In the genomic region with DNA sequence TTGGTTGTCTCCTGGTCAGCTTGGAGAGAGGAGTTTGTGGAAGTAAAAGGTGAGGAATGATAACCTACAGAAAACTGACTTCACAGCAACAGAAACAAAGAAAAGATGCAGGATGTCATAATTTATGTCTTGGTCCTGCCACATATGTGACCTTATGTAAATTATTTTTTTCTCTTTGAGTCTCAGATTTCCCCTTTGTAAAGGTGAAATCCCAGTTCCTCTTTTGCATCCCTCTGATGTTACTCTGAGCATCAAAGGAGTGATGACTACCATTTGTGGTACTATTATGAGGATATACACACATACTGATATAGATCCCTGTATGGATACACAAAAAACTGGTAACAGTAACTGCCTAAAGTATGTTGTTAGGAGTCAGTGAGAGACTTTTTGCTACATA, we compare ENCODE assay signal across 10 cellular contexts. TPM values are rescaled to one million over a fixed set of nuclear protein-coding genes. Genes with fewer than 3 reads are reported as not detected.
DNase-seq lines count a peak whose midpoint lies in the region; ATAC-seq and TF ChIP-seq lines count a peak whose summit lies in the region.
"Had no signal": no experiment of that assay in that cellular context is flagged by ENCODE, and none has a peak within 500 bp of the region (broad histone marks: within the 10 kb centered on the region; RNA-seq: fewer than 3 reads in every experiment).

No MANE protein-coding gene starts in this region.

- no peak overlapping the region for H3K27ac Mint-ChIP-seq in neural crest cell (ENCODE audit: unreplicated experiment)
- H3K27ac Mint-ChIP-seq: T-helper 2 cell treated with Interferon-gamma antibody and Interleukin-4, amounts not matched to agents 5 μg/mL and 100 μg/mL, for 36 hours had no signal

- H3K4me3 Mint-ChIP-seq in neural crest cell: peak overlapping the region; percentile 47

- H3K9me3 Mint-ChIP-seq in neural crest cell: peaks cover 3% of the 10 kb centered on the region
- H3K9me3 Mint-ChIP-seq: T-helper 2 cell treated with Interferon-gamma antibody and Interleukin-4, amounts not matched to agents 5 μg/mL and 100 μg/mL, for 36 hours had no signal

- ATAC-seq in activated CD4-positive, CD25-positive, alpha-beta regulatory T cell treated with anti-CD3 and anti-CD28 coated beads, Interleukin-2, amount 50 U/mL, for 24 hours: peak; percentile 35 to 53
- ATAC-seq in GM21526 (IDR thresholded peaks at IDR 0.05; ENCODE audit: low FRiP score, unreplicated experiment): peak; percentile 73
- ATAC-seq in HG03139 (IDR thresholded peaks at IDR 0.05; ENCODE audit: unreplicated experiment): peak; percentile 59

- no peak for DNase-seq in activated CD4-positive, CD25-positive, alpha-beta regulatory T cell treated with anti-CD3 and anti-CD28 coated beads, Interleukin-2, amount 50 U/mL, for 72 hours
- DNase-seq in neural crest cell (ENCODE audit: low read depth, low spot score) (no peak), cerebellar nuclear complex (lab: John Stamatoyannopoulos, UW) (no peak), NCI-H1417 (lab: John Stamatoyannopoulos, UW) (no peak), medulla oblongata (ENCODE audit: extremely low spot score) (no peak)
- DNase-seq: NCI-H526 had no signal

- H3K4me1 Mint-ChIP-seq in neural crest cell: peaks cover 24% of the 10 kb centered on the region

- H3K36me3 Mint-ChIP-seq in neural crest cell (ENCODE audit: low read depth): peaks cover 2% of the 10 kb centered on the region

- H3K27me3 Mint-ChIP-seq in neural crest cell (ENCODE audit: low read depth): no peaks in the 10 kb centered on the region

- TF ChIP-seq CTCF in neural crest cell (conservative IDR thresholded peaks at IDR 0.05): no peak

RNA-seq across cellular contexts. Expression of gene THG1L, which starts 1.4 kb away (rescaled TPM):
- 19.5 and 20.1 TPM in 2 replicates for total RNA-seq in neural crest cell

RNA-seq across cellular contexts. Expression of gene LSM11, which starts 13.7 kb away (rescaled TPM):
- 10.4 and 11.3 TPM in 2 replicates for total RNA-seq in neural crest cell

RNA-seq across cellular contexts. Expression of gene C5orf52, which starts 58.5 kb away (rescaled TPM):
- total RNA-seq in neural crest cell: not detected in 2 replicates
